Comparison of ENCODE assay signal across 21 cellular contexts in genomic region chr2:161005170-161005569, GRCh38.
DNase-seq lines count a peak whose midpoint lies in the region; ATAC-seq and TF ChIP-seq lines count a peak whose summit lies in the region.
"Had no signal": no experiment of that assay in that cellular context is flagged by ENCODE, and none has a peak within 500 bp of the region (broad histone marks: within the 10 kb centered on the region; RNA-seq: fewer than 3 reads in every experiment).

No MANE protein-coding gene starts in this region.

- BruUV-seq in mammary epithelial cell (replicated peaks; lab: Mats Ljungman, UMichigan) (no TSS peak), MCF 10A (replicated peaks; lab: Mats Ljungman, UMichigan) (no TSS peak)

- H3K9me3 ChIP-seq in mammary epithelial cell (replicated peaks; ENCODE audit: insufficient read depth, low read length) (no peaks in the 10 kb centered on the region), Karpas-422 (ENCODE audit: low read length) (no peaks in the 10 kb centered on the region)
- H3K9me3 ChIP-seq: BE2C, Caco-2, SK-N-SH had no signal

- TF ChIP-seq CTCF in mammary epithelial cell (conservative IDR thresholded peaks at IDR 0.05 in 1 of 2, IDR thresholded peaks at IDR 0.05 in 1 of 2; ENCODE audit: extremely low read depth in 1 of 2, insufficient read depth in 1 of 2, low read depth in 1 of 2, low read length in 2 of 2) (no peak), MCF 10A (IDR thresholded peaks at IDR 0.05; ENCODE audit: unreplicated experiment) (no peak), epithelial cell of esophagus (IDR thresholded peaks at IDR 0.05; ENCODE audit: insufficient read depth, low read depth, low read length, missing control alignments) (no peak)

- peak; percentile 13 for ATAC-seq in stimulated activated effector memory CD8-positive, alpha-beta T cell treated with anti-CD3 and anti-CD28 coated beads, Interleukin-12 subunit alpha, Interleukin-12 subunit beta, amount 100 ng/mL, for 72 hours
- ATAC-seq: HepG2 had no signal

- H3K27me3 ChIP-seq in mammary epithelial cell (ENCODE audit: insufficient read depth, low read length) (no peaks in the 10 kb centered on the region), Karpas-422 (ENCODE audit: low read length) (no peaks in the 10 kb centered on the region)
- H3K27me3 ChIP-seq: BE2C had no signal

- H3K27ac Mint-ChIP-seq in MCF 10A (ENCODE audit: low read depth, unreplicated experiment): no peak overlapping the region
- H3K27ac Mint-ChIP-seq in stimulated activated effector memory CD8-positive, alpha-beta T cell treated with anti-CD3 and anti-CD28 coated beads, Interleukin-12 subunit alpha, Interleukin-12 subunit beta, amount 100 ng/mL, for 72 hours: no peak overlapping the region
- H3K27ac Mint-ChIP-seq: CD4-positive, CD25-positive, alpha-beta regulatory T cell; HFFc6 had no signal

- H3K4me2 ChIP-seq in mammary epithelial cell (ENCODE audit: insufficient read depth, low read depth, low read length) (no peak overlapping the region), Karpas-422 (ENCODE audit: low read depth, low read length, poor library complexity, severe bottlenecking) (no peak overlapping the region)
- H3K4me2 ChIP-seq: SK-N-SH had no signal

- no peak overlapping the region for H3K9ac ChIP-seq in mammary epithelial cell (ENCODE audit: insufficient read depth, low read length)
- H3K9ac ChIP-seq in Karpas-422 (ENCODE audit: low read length): no peak overlapping the region
- H3K9ac ChIP-seq: SK-N-SH had no signal

- H3K79me2 ChIP-seq in mammary epithelial cell (ENCODE audit: insufficient read depth, low read length): no peaks in the 10 kb centered on the region
- no peaks in the 10 kb centered on the region for H3K79me2 ChIP-seq in Karpas-422 (ENCODE audit: low read length)

- CTCF ChIA-PET in mammary epithelial cell (lab: Charles Lee; ENCODE audit: low non-redundant PET) (interaction anchor here (0.7 to 1.2 kb wide), 2 partner anchors 59 to 790 kb away, joined by 3 to 9 read pairs; no protein-coding TSS in a partner anchor), MCF 10A (lab: Yijun Ruan, JAX) (interaction anchor here (0.7 to 4.9 kb wide), 9 partner anchors 11 to 575 kb away, joined by 3 to 35 read pairs (median 4); no protein-coding TSS in a partner anchor)

- H3K36me3 ChIP-seq in mammary epithelial cell (ENCODE audit: insufficient read depth, low read length): no peaks in the 10 kb centered on the region
- H3K36me3 ChIP-seq in Karpas-422 (ENCODE audit: insufficient read depth, low read length): no peaks in the 10 kb centered on the region
- H3K36me3 ChIP-seq: BE2C had no signal

- peak; percentile 21 for DNase-seq in mammary epithelial cell
- no peak for DNase-seq in MCF 10A (ENCODE audit: unreplicated experiment)
- peak; percentile 35 for DNase-seq in Karpas-422
- DNase-seq in epithelial cell of esophagus (ENCODE audit: low read depth): peak; percentile 39
- DNase-seq in stimulated activated effector memory CD8-positive, alpha-beta T cell treated with anti-CD3 and anti-CD28 coated beads, Interleukin-12 subunit alpha, Interleukin-12 subunit beta, amount 100 ng/mL, for 72 hours (ENCODE audit: low spot score in 2 of 2): no peak
- no peak for DNase-seq in activated CD4-positive, CD25-positive, alpha-beta regulatory T cell treated with anti-CD3 and anti-CD28 coated beads, Interleukin-2, amount 50 U/mL, for 72 hours
- no peak for DNase-seq in SW480 (ENCODE audit: low spot score)
- DNase-seq in NCI-H1092 (lab: John Stamatoyannopoulos, UW): no peak
- DNase-seq: BE2C; Caco-2; CD4-positive, CD25-positive, alpha-beta regulatory T cell; GF-D8; HFFc6; KG1; NCI-H1092 treated with DMSO at 0.1 percent for 48 hours; NCI-H2081 treated with DMSO at 0.1 percent for 48 hours; RPMI8226; SHP77 treated with DMSO at 0.1 percent for 48 hours; SK-N-SH had no signal

- intact Hi-C loops in mammary epithelial cell (cut with micrococcal nuclease): loop anchor here (2.0 kb wide), 1 partner anchor 58 kb away; no protein-coding TSS in a partner anchor
- intact Hi-C loops in MCF 10A (cut with micrococcal nuclease): no loop called here

- no peaks in the 10 kb centered on the region for H3K9me3 Mint-ChIP-seq in MCF 10A (ENCODE audit: unreplicated experiment)
- peaks cover 3% of the 10 kb centered on the region for H3K9me3 Mint-ChIP-seq in stimulated activated effector memory CD8-positive, alpha-beta T cell treated with anti-CD3 and anti-CD28 coated beads, Interleukin-12 subunit alpha, Interleukin-12 subunit beta, amount 100 ng/mL, for 72 hours
- H3K9me3 Mint-ChIP-seq: HFFc6 had no signal

- no peaks in the 10 kb centered on the region for H3K27me3 Mint-ChIP-seq in MCF 10A (ENCODE audit: insufficient read depth, unreplicated experiment)

- dilution Hi-C loops in mammary epithelial cell (cut with HindIII; ENCODE audit: low sequenced_read_pairs): no loop called here

- H3K4me1 ChIP-seq in mammary epithelial cell (ENCODE audit: insufficient read depth, low read length): no peaks in the 10 kb centered on the region
- peaks cover 5% of the 10 kb centered on the region; the same call in 1 of the 2 replicates for H3K4me1 ChIP-seq in Karpas-422 (ENCODE audit: low read length)
- H3K4me1 ChIP-seq: BE2C, Caco-2 had no signal

- in situ Hi-C loops in mammary epithelial cell (cut with MboI; ENCODE audit: low sequenced_read_pairs in 2 of 2): no loop called here

- POLR2A ChIA-PET in MCF 10A (lab: Yijun Ruan, JAX): interaction anchor here (1.0 to 1.3 kb wide), 2 partner anchors 14 to 25 kb away, joined by 3 to 6 read pairs; no protein-coding TSS in a partner anchor

- 71% methylated on average over 1 of the region's 1 CpG for WGBS in mammary epithelial cell (ENCODE audit: low coverage, missing lambda C conversion rate)

- H3K27ac ChIP-seq in mammary epithelial cell (ENCODE audit: insufficient read depth, low read depth, low read length): no peak overlapping the region
- no peak overlapping the region for H3K27ac ChIP-seq in Karpas-422 (ENCODE audit: low read length)
- H3K27ac ChIP-seq: 22Rv1 had no signal

- no peaks in the 10 kb centered on the region for H3K9me2 ChIP-seq in Karpas-422 (replicated peaks; ENCODE audit: insufficient read depth, low read length)
- H3K9me2 ChIP-seq: SK-N-SH had no signal

- H3K4me3 ChIP-seq in mammary epithelial cell (replicated peaks in 1 of 3; ENCODE audit: insufficient read depth in 1 of 3, low read depth in 2 of 3, low read length in 3 of 3) (no peak overlapping the region), Karpas-422 (ENCODE audit: low read length) (no peak overlapping the region), epithelial cell of esophagus (ENCODE audit: low read length) (no peak overlapping the region)

- H3K4me3 Mint-ChIP-seq in MCF 10A (ENCODE audit: unreplicated experiment): no peak overlapping the region
- H3K4me3 Mint-ChIP-seq in stimulated activated effector memory CD8-positive, alpha-beta T cell treated with anti-CD3 and anti-CD28 coated beads, Interleukin-12 subunit alpha, Interleukin-12 subunit beta, amount 100 ng/mL, for 72 hours: no peak overlapping the region
- H3K4me3 Mint-ChIP-seq: CD4-positive, CD25-positive, alpha-beta regulatory T cell; HFFc6 had no signal

- no peak overlapping the region for H2AFZ ChIP-seq in mammary epithelial cell (ENCODE audit: low read depth, low read length)
- no peak overlapping the region for H2AFZ ChIP-seq in Karpas-422 (ENCODE audit: low read length)

- no peaks in the 10 kb centered on the region for H4K20me1 ChIP-seq in mammary epithelial cell (ENCODE audit: insufficient read depth, low read length)
- no peaks in the 10 kb centered on the region for H4K20me1 ChIP-seq in Karpas-422 (ENCODE audit: insufficient read depth, low read depth, low read length)

- peaks cover 5% of the 10 kb centered on the region for H3K36me3 Mint-ChIP-seq in MCF 10A (ENCODE audit: insufficient read depth, unreplicated experiment)
- no peaks in the 10 kb centered on the region for H3K36me3 Mint-ChIP-seq in stimulated activated effector memory CD8-positive, alpha-beta T cell treated with anti-CD3 and anti-CD28 coated beads, Interleukin-12 subunit alpha, Interleukin-12 subunit beta, amount 100 ng/mL, for 72 hours
- H3K36me3 Mint-ChIP-seq: CD4-positive, CD25-positive, alpha-beta regulatory T cell had no signal

- H3K4me1 Mint-ChIP-seq in MCF 10A (ENCODE audit: insufficient read depth, unreplicated experiment): no peaks in the 10 kb centered on the region
- no peaks in the 10 kb centered on the region for H3K4me1 Mint-ChIP-seq in stimulated activated effector memory CD8-positive, alpha-beta T cell treated with anti-CD3 and anti-CD28 coated beads, Interleukin-12 subunit alpha, Interleukin-12 subunit beta, amount 100 ng/mL, for 72 hours
- H3K4me1 Mint-ChIP-seq: CD4-positive, CD25-positive, alpha-beta regulatory T cell had no signal

Comparison
In these comparisons a context has a peak if more than half of its experiments do, and no peak if none do; other contexts are left out.
1. DNase-seq: peak in mammary epithelial cell (single experiment), Karpas-422 (single experiment) and epithelial cell of esophagus (single experiment); none in MCF 10A (single experiment), stimulated activated effector memory CD8-positive, alpha-beta T cell treated with anti-CD3 and anti-CD28 coated beads, Interleukin-12 subunit alpha, Interleukin-12 subunit beta, amount 100 ng/mL, for 72 hours (0 of 2), activated CD4-positive, CD25-positive, alpha-beta regulatory T cell treated with anti-CD3 and anti-CD28 coated beads, Interleukin-2, amount 50 U/mL, for 72 hours (single experiment), SW480 (single experiment) and NCI-H1092 (single experiment).